29 cellular contexts compared by ENCODE assay signal in genomic region chr11:32991898-32992297, GRCh38. TPM values are rescaled to one million over a fixed set of nuclear protein-coding genes. Genes with fewer than 3 reads are reported as not detected.
"Had no signal": no experiment of that assay in that cellular context is flagged by ENCODE, and none has a peak within 500 bp of the region (broad histone marks: within the 10 kb centered on the region; RNA-seq: fewer than 3 reads in every experiment).

No MANE protein-coding gene starts in this region.

- H3K4me2 ChIP-seq: hepatocyte had no signal

- H3K36me3 ChIP-seq: colonic mucosa, esophagus muscularis mucosa, esophagus squamous epithelium, gastrocnemius medialis, gastroesophageal sphincter, heart left ventricle, heart right ventricle had no signal

- H3K79me2 ChIP-seq: hepatocyte had no signal

- DNase-seq: colonic mucosa; cortex of kidney; dermis blood vessel endothelial cell; dorsolateral prefrontal cortex; effector CD4-positive, alpha-beta T cell; effector CD8-positive, alpha-beta T cell; effector memory CD4-positive, alpha-beta T cell; effector memory CD8-positive, alpha-beta T cell; endodermal cell; erythroblast; esophagus squamous epithelium; foreskin fibroblast; foreskin keratinocyte; foreskin melanocyte; gastrocnemius medialis; glutamatergic neuron; head of caudate nucleus; heart left ventricle; heart right ventricle had no signal

- FAIRE-seq: colon, endometrium, endothelial cell of umbilical vein, frontal cortex had no signal

- H2AFZ ChIP-seq: hepatocyte had no signal

- H3K27me3 ChIP-seq: colonic mucosa, dorsolateral prefrontal cortex, esophagus muscularis mucosa, esophagus squamous epithelium, foreskin keratinocyte, gastrocnemius medialis, gastroesophageal sphincter, heart left ventricle, heart right ventricle, hepatocyte had no signal

- ATAC-seq: effector memory CD8-positive, alpha-beta T cell; esophagus mucosa; foreskin keratinocyte; gastrocnemius medialis; gastroesophageal sphincter; heart left ventricle; heart right ventricle had no signal

- H3K4me3 ChIP-seq: colonic mucosa, coronary artery, dorsolateral prefrontal cortex, esophagus muscularis mucosa, esophagus squamous epithelium, gastrocnemius medialis, gastroesophageal sphincter, heart left ventricle, heart right ventricle, hepatocyte had no signal

- H3K9me3 ChIP-seq: colonic mucosa, gastrocnemius medialis had no signal

- H3K27ac ChIP-seq: colonic mucosa, coronary artery, dorsolateral prefrontal cortex, epithelial cell of prostate, esophagus muscularis mucosa, esophagus squamous epithelium, foreskin keratinocyte, gastrocnemius medialis, gastroesophageal sphincter, heart left ventricle, heart right ventricle, hepatocyte had no signal

- H3K4me1 ChIP-seq: esophagus muscularis mucosa, esophagus squamous epithelium, foreskin keratinocyte, gastrocnemius medialis, gastroesophageal sphincter, heart left ventricle, heart right ventricle had no signal

RNA-seq across cellular contexts. Expression of gene DEPDC7, which starts 23.8 kb away (rescaled TPM):
- total RNA-seq: endothelial cell of umbilical vein had no signal
